ENCODE assay signal across 8 cellular contexts in the genomic region with DNA sequence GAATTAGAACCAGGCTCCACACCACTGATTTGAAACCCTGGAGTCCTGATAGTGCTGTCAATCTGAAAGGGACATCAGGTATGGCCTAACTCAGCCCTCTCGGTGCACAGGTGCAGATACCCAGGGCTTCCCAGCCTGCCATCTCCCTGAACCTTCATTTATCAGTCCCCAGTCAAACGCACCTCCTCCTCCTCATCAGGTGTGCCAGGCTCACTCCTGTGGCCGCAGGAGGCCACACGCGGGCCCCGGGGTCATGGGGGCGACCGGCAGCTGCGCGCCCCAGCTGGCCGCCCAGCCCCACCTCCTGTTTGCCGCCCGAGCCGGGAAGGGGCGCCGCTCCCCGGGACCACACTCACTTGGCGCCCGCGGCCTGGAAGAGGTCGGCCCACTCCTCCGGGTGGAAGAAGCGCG. TPM values are rescaled to one million over a fixed set of nuclear protein-coding genes. Genes with fewer than 3 reads are reported as not detected.
DNase-seq lines count a peak whose midpoint lies in the region; ATAC-seq, FAIRE-seq and TF ChIP-seq lines count a peak whose summit lies in the region.

No MANE protein-coding gene starts in this region.

- H3K9me3 ChIP-seq in WERI-Rb-1 (ENCODE audit: severe bottlenecking) = no peaks in the 10 kb centered on the region

- H3K27me3 ChIP-seq in WERI-Rb-1 (ENCODE audit: insufficient read depth, low read depth, severe bottlenecking) = no peaks in the 10 kb centered on the region

- peaks cover 11% of the 10 kb centered on the region for H3K36me3 ChIP-seq in WERI-Rb-1

- FAIRE-seq in D721Med (lab: Jason Lieb, UNC) = no peak

- TF ChIP-seq CTCF in WERI-Rb-1 (IDR thresholded peaks at IDR 0.05; ENCODE audit: low read depth, low read length) = no peak
- TF ChIP-seq CTCF in D721Med (IDR thresholded peaks at IDR 0.05; ENCODE audit: insufficient read depth, missing control alignments) = no peak

- H3K27ac ChIP-seq in WERI-Rb-1 (no peak overlapping the region), skin epidermis (peak overlapping the region in 18 of 21 experiments; percentile 2 to 82 (median 58))

- intact Hi-C loops in left ventricle myocardium superior (cut with micrococcal nuclease) = no loop called here

- peak; percentile 10 for DNase-seq in WERI-Rb-1
- no peak for DNase-seq in left ventricle myocardium superior
- DNase-seq in D721Med (ENCODE audit: insufficient read length, low spot score) = no peak
- no peak for DNase-seq in T-helper 9 cell
- no peak for DNase-seq in midbrain (lab: John Stamatoyannopoulos, UW)

- peak overlapping the region; percentile 71 for H3K4me3 ChIP-seq in WERI-Rb-1 (ENCODE audit: low read depth, low read length)
- H3K4me3 ChIP-seq in skin epidermis = peak overlapping the region; percentile 60 to 93 (median 69)

- ATAC-seq in GM18502 (IDR thresholded peaks at IDR 0.05; ENCODE audit: poor library complexity, unreplicated experiment) (peak; percentile 35), HG02852 (IDR thresholded peaks at IDR 0.05; ENCODE audit: unreplicated experiment) (peak; percentile 13), left ventricle myocardium superior (peak; percentile 38)

RNA-seq across cellular contexts. Expression of a gene that starts 0.5 kb away (rescaled TPM):
- total RNA-seq in left ventricle myocardium superior = 12.1 TPM

RNA-seq across cellular contexts. Expression of a gene that starts 42.3 kb away (rescaled TPM):
- 33.5 TPM for total RNA-seq in left ventricle myocardium superior

RNA-seq across cellular contexts. Expression of a gene that starts 45.6 kb away (rescaled TPM):
- not detected for total RNA-seq in left ventricle myocardium superior
